12 cellular contexts compared by ENCODE assay signal in genomic region chr13:34349091-34349722, GRCh38.
DNase-seq lines count a peak whose midpoint lies in the region; ATAC-seq lines count a peak whose summit lies in the region.
"Had no signal": no experiment of that assay in that cellular context is flagged by ENCODE, and none has a peak within 500 bp of the region (broad histone marks: within the 10 kb centered on the region; RNA-seq: fewer than 3 reads in every experiment).

No MANE protein-coding gene starts in this region.

- no peak for ATAC-seq in HG02642 (IDR thresholded peaks at IDR 0.05; ENCODE audit: poor library complexity, unreplicated experiment)
- no peak for ATAC-seq in HG03342 (IDR thresholded peaks at IDR 0.05; ENCODE audit: unreplicated experiment)

- peak; percentile 91 for DNase-seq in AG08395 (ENCODE audit: low spot score)
- DNase-seq in M059J (ENCODE audit: low read depth), result peak; percentile 97
- peak; percentile 63 for DNase-seq in dermis blood vessel endothelial cell
- peak; percentile 96 for DNase-seq in myocyte (ENCODE audit: low read depth)
- DNase-seq in activated CD4-positive, alpha-beta T cell treated with anti-CD3 and anti-CD28 coated beads for 1 hour, result no peak
- DNase-seq in NCI-H1092 treated with DMSO at 0.1 percent for 48 hours (lab: John Stamatoyannopoulos, UW), result no peak
- DNase-seq: activated CD8-positive, alpha-beta memory T cell treated with anti-CD3 and anti-CD28 coated beads, Interleukin-2, amount 50 U/mL, for 48 hours; COR-L47; effector CD4-positive, alpha-beta T cell; NCI-H1048 had no signal

Comparison
In these comparisons a context has a peak if more than half of its experiments do, and no peak if none do; other contexts are left out.
1. DNase-seq: peak in AG08395 (single experiment), M059J (single experiment), dermis blood vessel endothelial cell (single experiment) and myocyte (single experiment); none in activated CD4-positive, alpha-beta T cell treated with anti-CD3 and anti-CD28 coated beads for 1 hour (single experiment) and NCI-H1092 treated with DMSO at 0.1 percent for 48 hours (single experiment).